In genomic region chr18:75916641-75916982, GRCh38 we compare ENCODE assay signal across 15 cellular contexts.
DNase-seq lines count a peak whose midpoint lies in the region; ATAC-seq and TF ChIP-seq lines count a peak whose summit lies in the region.
"Had no signal": no experiment of that assay in that cellular context is flagged by ENCODE, and none has a peak within 500 bp of the region (broad histone marks: within the 10 kb centered on the region; RNA-seq: fewer than 3 reads in every experiment).

No MANE protein-coding gene starts in this region.

- no peak overlapping the region for H3K27ac ChIP-seq in heart left ventricle
- H3K27ac ChIP-seq in gastroesophageal sphincter = peak overlapping the region in 1 of 4 donors; percentile 30
- no peak overlapping the region for H3K27ac ChIP-seq in neuronal stem cell (replicated peaks; ENCODE audit: low read length)
- no peak overlapping the region for H3K27ac ChIP-seq in upper lobe of right lung
- H3K27ac ChIP-seq: KMS-11, skin epidermis, uterus had no signal

- peak in 1 of 4 donors; percentile 33 for ATAC-seq in heart left ventricle
- no peak for ATAC-seq in gastroesophageal sphincter
- peak; percentile 37 for ATAC-seq in upper lobe of right lung
- ATAC-seq: activated T-cell treated with anti-CD3 and anti-CD28 coated beads, Interleukin-2, amount 50 U/mL, for 72 hours; T-cell had no signal

- TF ChIP-seq EP300 in gastroesophageal sphincter (IDR thresholded peaks at IDR 0.05) = no peak

- no peak overlapping the region for H2BK12ac ChIP-seq in neuronal stem cell (ENCODE audit: low read length)

- no peaks in the 10 kb centered on the region for H3K9me3 ChIP-seq in heart left ventricle
- no peaks in the 10 kb centered on the region for H3K9me3 ChIP-seq in gastroesophageal sphincter
- H3K9me3 ChIP-seq in neuronal stem cell (replicated peaks in 1 of 2; ENCODE audit: control insufficient read depth in 2 of 2, insufficient read depth in 1 of 2, low read depth in 1 of 2, low read length in 2 of 2) = no peaks in the 10 kb centered on the region
- H3K9me3 ChIP-seq in upper lobe of right lung = no peaks in the 10 kb centered on the region
- H3K9me3 ChIP-seq: uterus had no signal

- H2BK5ac ChIP-seq in neuronal stem cell (ENCODE audit: low read length) = no peak overlapping the region

- peak overlapping the region; percentile 88 for H2AFZ ChIP-seq in neuronal stem cell (ENCODE audit: low read length)

- no peaks in the 10 kb centered on the region for H3K79me1 ChIP-seq in neuronal stem cell (ENCODE audit: low read depth, low read length)

- no peak overlapping the region for H3K4ac ChIP-seq in neuronal stem cell (ENCODE audit: low read length)

- H4K8ac ChIP-seq in neuronal stem cell (ENCODE audit: low read depth, low read length) = no peak overlapping the region

- WGBS in heart left ventricle, 4 donors = 25 to 67% (median 32%) methylated on average over 1 to 15 of the region's 15 CpGs
- WGBS in gastroesophageal sphincter (ENCODE audit: low coverage in 1 of 2), 2 donors = no CpG with 5 or more reads among the region's 15 CpGs
- WGBS in neuronal stem cell (ENCODE audit: extremely low coverage in 2 of 2, insufficient read length in 2 of 2, insufficient replicate concordance in 1 of 2), 2 donors = no CpG with 5 or more reads among the region's 15 CpGs

- H3K18ac ChIP-seq in neuronal stem cell (ENCODE audit: low read length) = peak overlapping the region; percentile 85

- H3K9ac ChIP-seq in neuronal stem cell (ENCODE audit: low read depth, low read length, poor library complexity) = peak overlapping the region; percentile 54
- H3K9ac ChIP-seq: KMS-11 had no signal

- peak overlapping the region; percentile 75 for H3K4me2 ChIP-seq in neuronal stem cell (ENCODE audit: insufficient read depth, low read length, poor library complexity, severe bottlenecking)
- H3K4me2 ChIP-seq: KMS-11 had no signal

- peak overlapping the region; percentile 93 for H2AK5ac ChIP-seq in neuronal stem cell (ENCODE audit: low read depth, low read length)

- H3K4me1 ChIP-seq in heart left ventricle (peaks cover 0 to 9% (median 0%) of the 10 kb centered on the region in 12 donors), gastroesophageal sphincter (peaks cover 0 to 12% (median 0%) of the 10 kb centered on the region in 3 donors), neuronal stem cell (ENCODE audit: control insufficient read depth in 2 of 2, insufficient read depth in 1 of 2, low read depth in 1 of 2, low read length in 2 of 2) (peaks cover 0 to 3% of the 10 kb centered on the region in 2 donors), upper lobe of right lung (no peaks in the 10 kb centered on the region)
- H3K4me1 ChIP-seq: uterus had no signal

- intact Hi-C loops in heart left ventricle (cut with DNase I) = loop anchor here in 1 of 10 donors (10.0 kb wide), 1 partner anchor 62 kb away; no protein-coding TSS in a partner anchor
- intact Hi-C loops in cardiac septum (cut with DNase I) = no loop called here
- intact Hi-C loops in upper lobe of right lung (cut with DNase I) = no loop called here

- no peak overlapping the region for H3K23ac ChIP-seq in neuronal stem cell (ENCODE audit: low read depth, low read length, poor library complexity)

- no peak for TF ChIP-seq CTCF in heart left ventricle (IDR thresholded peaks at IDR 0.05)
- no peak for TF ChIP-seq CTCF in gastroesophageal sphincter (IDR thresholded peaks at IDR 0.05)
- TF ChIP-seq CTCF in upper lobe of right lung (IDR thresholded peaks at IDR 0.05) = no peak

- no peak for DNase-seq in heart left ventricle
- DNase-seq in cardiac septum (ENCODE audit: low spot score) = no peak
- DNase-seq in neuronal stem cell (ENCODE audit: low spot score) = no peak
- DNase-seq in upper lobe of right lung = no peak
- no peak for DNase-seq in islet precursor cell
- DNase-seq in activated T-cell treated with anti-CD3 and anti-CD28 coated beads, Interleukin-2, amount 50 U/mL, for 1 hour = no peak
- no peak for DNase-seq in T-helper 9 cell
- DNase-seq: activated CD4-positive, alpha-beta T cell treated with anti-CD3 and anti-CD28 coated beads for 4 hours; activated T-cell treated with anti-CD3 and anti-CD28 coated beads, Interleukin-2, amount 50 U/mL, for 72 hours; Calu3; T-cell had no signal

- no peak overlapping the region for H2BK120ac ChIP-seq in neuronal stem cell (ENCODE audit: low read depth, low read length)

- H3K36me3 ChIP-seq in heart left ventricle (no peaks in the 10 kb centered on the region), gastroesophageal sphincter (no peaks in the 10 kb centered on the region), neuronal stem cell (replicated peaks in 1 of 2; ENCODE audit: control insufficient read depth in 2 of 2, insufficient read depth in 2 of 2, low read length in 2 of 2) (no peaks in the 10 kb centered on the region), upper lobe of right lung (no peaks in the 10 kb centered on the region)
- H3K36me3 ChIP-seq: uterus had no signal

- H3K27me3 ChIP-seq in heart left ventricle (peaks cover 0 to 13% (median 0%) of the 10 kb centered on the region in 9 donors), gastroesophageal sphincter (peaks cover 12% of the 10 kb centered on the region), neuronal stem cell (ENCODE audit: control insufficient read depth in 3 of 3, insufficient read depth in 3 of 3, low read depth in 1 of 3, low read length in 3 of 3) (peaks cover 0 to 38% (median 0%) of the 10 kb centered on the region in 3 experiments), upper lobe of right lung (peaks cover 13% of the 10 kb centered on the region)
- H3K27me3 ChIP-seq: uterus had no signal

- no peak overlapping the region for H4K91ac ChIP-seq in neuronal stem cell (ENCODE audit: low read depth, low read length, poor library complexity)

- H3K14ac ChIP-seq in neuronal stem cell (ENCODE audit: low read length) = no peak overlapping the region

- H3K4me3 ChIP-seq in heart left ventricle (peak overlapping the region; percentile 18 to 55 (median 44)), gastroesophageal sphincter (peak overlapping the region; percentile 18 to 58), neuronal stem cell (ENCODE audit: low read length in 2 of 2) (peak overlapping the region; percentile 33 to 55), upper lobe of right lung (peak overlapping the region; percentile 43)

- H2BK15ac ChIP-seq in neuronal stem cell (ENCODE audit: low read length) = peak overlapping the region; percentile 65

- TF ChIP-seq POLR2A in heart left ventricle (IDR thresholded peaks at IDR 0.05) (no peak), gastroesophageal sphincter (IDR thresholded peaks at IDR 0.05) (no peak)
